ENCODE assay signal across 9 cellular contexts in genomic region chr14:103091883-103092222, GRCh38. TPM values are rescaled to one million over a fixed set of nuclear protein-coding genes. Genes with fewer than 3 reads are reported as not detected.
DNase-seq lines count a peak whose midpoint lies in the region; ATAC-seq and TF ChIP-seq lines count a peak whose summit lies in the region.
"Had no signal": no experiment of that assay in that cellular context is flagged by ENCODE, and none has a peak within 500 bp of the region (broad histone marks: within the 10 kb centered on the region; RNA-seq: fewer than 3 reads in every experiment).

No MANE protein-coding gene starts in this region.

- in situ Hi-C loops in gastrocnemius medialis (cut with MboI; ENCODE audit: low sequenced_read_pairs in 4 of 4): loop anchor here in 1 of 4 donors (25.0 kb wide), 1 partner anchor 195 kb away; no protein-coding TSS in a partner anchor

- H3K4me1 ChIP-seq in OCI-LY3 (ENCODE audit: low read length) (peaks cover 14% of the 10 kb centered on the region), gastrocnemius medialis (peaks cover 0 to 8% of the 10 kb centered on the region in 2 donors)

- ATAC-seq in gastrocnemius medialis (no peak), GM18868 (IDR thresholded peaks at IDR 0.05; ENCODE audit: unreplicated experiment) (no peak)

- H4K20me1 ChIP-seq in OCI-LY3 (ENCODE audit: insufficient read depth, low read length): no peaks in the 10 kb centered on the region

- peak overlapping the region; percentile 84 for H2AFZ ChIP-seq in OCI-LY3 (ENCODE audit: low read depth, low read length)

- intact Hi-C loops in gastrocnemius medialis (cut with DNase I; ENCODE audit: low total_unique reads): loop anchor here (1.0 kb wide), 1 partner anchor 398 kb away; no protein-coding TSS in a partner anchor

- H3K27ac ChIP-seq in OCI-LY3 (ENCODE audit: low read length) (no peak overlapping the region), gastrocnemius medialis (no peak overlapping the region)

- no peaks in the 10 kb centered on the region for H3K27me3 ChIP-seq in OCI-LY3 (ENCODE audit: low read depth, low read length)
- H3K27me3 ChIP-seq in gastrocnemius medialis: no peaks in the 10 kb centered on the region

- H3K9me3 ChIP-seq in OCI-LY3 (ENCODE audit: insufficient read depth, low read length) (no peaks in the 10 kb centered on the region), gastrocnemius medialis (no peaks in the 10 kb centered on the region)

- TF ChIP-seq CTCF in GM12865 (IDR thresholded peaks at IDR 0.05; ENCODE audit: insufficient read depth, low read depth, low read length, missing control alignments) (no peak), OCI-LY3 (IDR thresholded peaks at IDR 0.05; ENCODE audit: low read depth, low read length) (peak; percentile 32; the same call in 1 of the 2 replicates), fibroblast of villous mesenchyme (IDR thresholded peaks at IDR 0.05; ENCODE audit: insufficient read depth, low read depth, low read length) (no peak), gastrocnemius medialis (IDR thresholded peaks at IDR 0.05 in 4 of 5, conservative IDR thresholded peaks at IDR 0.05 in 1 of 5) (no peak)

- H3K36me3 ChIP-seq in OCI-LY3 (replicated peaks; ENCODE audit: low read depth, low read length) (no peaks in the 10 kb centered on the region), gastrocnemius medialis (no peaks in the 10 kb centered on the region)

- H3K4me2 ChIP-seq in OCI-LY3 (ENCODE audit: low read length): peak overlapping the region; percentile 83

- no peak for DNase-seq in GM12865 (ENCODE audit: low read depth)
- no peak for DNase-seq in fibroblast of villous mesenchyme (ENCODE audit: low read depth)
- DNase-seq in gastrocnemius medialis: no peak
- no peak for DNase-seq in COR-L47 (lab: John Stamatoyannopoulos, UW)
- no peak for DNase-seq in stimulated activated CD4-positive, alpha-beta T cell treated with anti-CD3 and anti-CD28 coated beads, Interleukin-4, amount 100 ng/mL, for 1 hour
- no peak for DNase-seq in 8988T

- H3K79me2 ChIP-seq in OCI-LY3 (ENCODE audit: low read length): no peaks in the 10 kb centered on the region

- H3K4me3 ChIP-seq in GM12865 (ENCODE audit: low read depth, low read length) (peak overlapping the region; percentile 50), OCI-LY3 (ENCODE audit: low read length) (peak overlapping the region; percentile 81), fibroblast of villous mesenchyme (ENCODE audit: low read depth, low read length) (peak overlapping the region; percentile 45), gastrocnemius medialis (peak overlapping the region; percentile 34 to 59 (median 48))

- TF ChIP-seq POLR2A in gastrocnemius medialis (IDR thresholded peaks at IDR 0.05): no peak

- peak overlapping the region; percentile 68 for H3K9ac ChIP-seq in OCI-LY3 (ENCODE audit: low read length)

RNA-seq across cellular contexts. Expression of gene EXOC3L4, which starts 2.7 kb away (rescaled TPM):
- total RNA-seq in fibroblast of villous mesenchyme: under 0.01 TPM in 1 of 2 replicates, not detected in the other
- total RNA-seq in gastrocnemius medialis: 1 to 10 TPM in 1 of 4 donors, under 1 TPM in 1, not detected in 2; 0.35 to 2.4 TPM
- total RNA-seq: glomerular endothelial cell had no signal

RNA-seq across cellular contexts. Expression of gene LBHD2, which starts 7.8 kb away (rescaled TPM):
- total RNA-seq in fibroblast of villous mesenchyme: not detected in 2 replicates
- total RNA-seq in gastrocnemius medialis: not detected
- total RNA-seq: glomerular endothelial cell had no signal

RNA-seq across cellular contexts. Expression of gene TNFAIP2, which starts 31.4 kb away (rescaled TPM):
- total RNA-seq in fibroblast of villous mesenchyme (122 and 240 TPM in 2 replicates), gastrocnemius medialis (10 to 100 TPM; 14.8 to 72.9 (median 22.3) TPM)

RNA-seq across cellular contexts. Expression of gene CDC42BPB, which starts 34.5 kb away (rescaled TPM):
- 104 and 122 TPM in 2 replicates for total RNA-seq in fibroblast of villous mesenchyme
- total RNA-seq in gastrocnemius medialis: 10 to 100 TPM; 30.0 to 64.3 (median 32.6) TPM
